Comparison of ENCODE assay signal across 9 cellular contexts in the genomic region with DNA sequence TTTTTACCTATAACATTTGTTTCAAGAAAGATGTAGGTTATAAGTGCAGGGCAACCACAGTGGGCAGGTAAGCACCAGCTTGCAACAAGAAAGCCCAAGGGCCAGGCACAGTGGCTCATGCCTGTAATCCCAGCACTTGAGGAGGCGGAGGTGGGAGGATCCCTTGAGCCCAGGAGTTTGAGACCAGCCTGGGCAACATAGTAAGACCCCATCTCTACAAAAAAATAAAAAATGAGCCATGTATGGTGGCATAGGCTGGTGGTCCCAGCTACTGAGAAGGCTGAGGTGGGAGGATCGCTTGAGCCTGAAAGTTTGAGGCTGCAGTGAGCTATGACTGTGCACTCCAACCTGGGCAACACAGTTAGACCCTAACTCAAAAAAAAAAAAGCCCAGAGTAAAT.
"Had no signal": no experiment of that assay in that cellular context is flagged by ENCODE, and none has a peak within 500 bp of the region (broad histone marks: within the 10 kb centered on the region; RNA-seq: fewer than 3 reads in every experiment).

No MANE protein-coding gene starts in this region.

- H3K4me3 Mint-ChIP-seq: GM23338, H9, HFFc6 had no signal

- H3K4me3 ChIP-seq: GM23338, K562 had no signal

- H3K27ac Mint-ChIP-seq: GM23338, H9, HFFc6 had no signal

- FAIRE-seq: H1, H54, K562 had no signal

- DNase-seq: H9, HCEC 1CT, HFFc6, IMR-90 had no signal

- H3K27ac ChIP-seq: HL-60 had no signal

- ATAC-seq: GM23338, K562 had no signal

- H3K4me1 Mint-ChIP-seq: GM23338, H9 had no signal

- H2AFZ ChIP-seq: GM23338 had no signal

- H3K9me3 Mint-ChIP-seq: GM23338, H9, HFFc6 had no signal

- H3K4me2 ChIP-seq: GM23338 had no signal
